Comparison of ENCODE assay signal across 22 cellular contexts in genomic region chr2:236934656-236935055, GRCh38.
"Had no signal": no experiment of that assay in that cellular context is flagged by ENCODE, and none has a peak within 500 bp of the region (broad histone marks: within the 10 kb centered on the region; RNA-seq: fewer than 3 reads in every experiment).

No MANE protein-coding gene starts in this region.

- H3K4me1 ChIP-seq: foreskin keratinocyte, gastrocnemius medialis had no signal

- ATAC-seq: activated CD4-positive, CD25-positive, alpha-beta regulatory T cell treated with anti-CD3 and anti-CD28 coated beads, Interleukin-2, amount 50 U/mL, for 24 hours; activated CD8-positive, alpha-beta T cell treated with anti-CD3 and anti-CD28 coated beads for 36 hours; activated naive CD4-positive, alpha-beta T cell treated with anti-CD3 and anti-CD28 coated beads, Interleukin-2, amount 50 U/mL, for 72 hours; activated T-cell treated with anti-CD3 and anti-CD28 coated beads, Interleukin-2, amount 50 U/mL, for 4 hours; esophagus mucosa; foreskin keratinocyte; gastrocnemius medialis; T-helper 17 cell had no signal

- H3K9me3 ChIP-seq: gastrocnemius medialis had no signal

- H3K4me3 ChIP-seq: gastrocnemius medialis had no signal

- H3K27me3 ChIP-seq: brain microvascular endothelial cell, gastrocnemius medialis had no signal

- DNase-seq: activated B cell treated with CpG ODN at 0.5 μM for 24 hours; activated CD4-positive, alpha-beta T cell treated with anti-CD3 and anti-CD28 coated beads for 48 hours; activated CD4-positive, alpha-beta T cell treated with anti-CD3 and anti-CD28 coated beads, Interleukin-2, amount 50 U/mL, for 1 hour; activated CD4-positive, alpha-beta T cell treated with anti-CD3 and anti-CD28 coated beads, Interleukin-2, amount 50 U/mL, for 48 hours; activated CD8-positive, alpha-beta memory T cell treated with anti-CD3 and anti-CD28 coated beads for 24 hours; activated CD8-positive, alpha-beta T cell treated with anti-CD3 and anti-CD28 coated beads for 36 hours; activated effector memory CD4-positive, alpha-beta T cell treated with anti-CD3 and anti-CD28 coated beads, Interleukin-2, amount 50 U/mL, for 16 hours; activated naive CD4-positive, alpha-beta T cell treated with anti-CD3 and anti-CD28 coated beads, Interleukin-2, amount 10 ng/mL, durations not matched to agents 7 days and 5 days; activated naive CD8-positive, alpha-beta T cell treated with anti-CD3 and anti-CD28 coated beads, Interleukin-2, amount 10 ng/mL, durations not matched to agents 7 days and 5 days; activated T-cell treated with anti-CD3 and anti-CD28 coated beads, Interleukin-2, amount 50 U/mL, for 4 hours; brain microvascular endothelial cell; effector CD8-positive, alpha-beta T cell; foreskin keratinocyte; gastrocnemius medialis; glutamatergic neuron; T-helper 1 cell; T-helper 17 cell; T1000; WERI-Rb-1 had no signal

- H3K27ac ChIP-seq: brain microvascular endothelial cell, foreskin keratinocyte, gastrocnemius medialis, WERI-Rb-1 had no signal

- H3K36me3 ChIP-seq: brain microvascular endothelial cell, gastrocnemius medialis, WERI-Rb-1 had no signal
